Comparison of ENCODE assay signal across 15 cellular contexts in the genomic region with DNA sequence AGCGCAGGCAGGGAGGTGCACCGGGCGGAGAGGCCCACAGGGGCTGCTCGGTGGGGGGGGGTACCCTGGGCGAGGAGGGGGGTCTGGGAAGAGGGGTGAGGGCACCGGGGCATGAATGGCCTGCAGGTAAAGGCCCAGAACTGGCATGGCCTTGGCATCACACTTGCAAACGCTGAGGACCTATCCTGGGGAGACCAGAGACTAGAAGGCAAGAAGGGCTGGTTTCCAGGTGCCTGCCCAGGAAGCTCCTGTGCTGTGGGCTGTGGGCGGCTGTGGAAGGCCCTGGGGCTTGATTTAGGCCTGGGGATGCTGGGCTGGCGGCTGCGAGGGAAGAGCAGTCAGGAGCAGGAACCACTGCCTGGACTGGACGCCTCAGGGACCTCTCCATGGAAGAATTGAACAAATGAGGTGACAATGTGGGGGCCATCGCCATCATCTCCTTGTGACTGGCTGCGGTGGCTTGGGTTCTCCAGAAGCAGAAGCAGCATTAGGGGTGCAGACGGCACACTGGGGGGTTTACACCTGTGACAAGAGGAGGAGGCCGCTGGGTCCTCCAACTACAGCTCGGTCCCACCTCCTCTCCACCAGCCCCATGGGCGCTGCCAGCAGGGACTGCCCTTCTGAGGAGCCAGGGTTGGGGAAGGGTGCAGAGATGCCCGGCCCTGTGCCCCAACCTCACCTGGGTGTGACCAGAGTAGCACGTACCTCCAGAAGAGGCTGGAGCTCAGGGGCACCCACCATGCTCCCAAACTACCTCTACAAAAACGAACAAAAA.
DNase-seq lines count a peak whose midpoint lies in the region; ATAC-seq and TF ChIP-seq lines count a peak whose summit lies in the region.
"Had no signal": no experiment of that assay in that cellular context is flagged by ENCODE, and none has a peak within 500 bp of the region (broad histone marks: within the 10 kb centered on the region; RNA-seq: fewer than 3 reads in every experiment).

No MANE protein-coding gene starts in this region.

- intact Hi-C loops in dendritic cell treated with granulocyte-macrophage colony-stimulating factor and Interleukin-4, amounts not matched to agents 40 ng/mL and 50 ng/mL, for 4 days (cut with micrococcal nuclease) = loop anchor here (2.0 to 5.0 kb wide), 2 partner anchors 19 to 33 kb away; partner anchors contain the start of gene IRF4

- H3K36me3 ChIP-seq in OCI-LY1 (ENCODE audit: insufficient read depth, low read length) = no peaks in the 10 kb centered on the region

- peaks cover 72% of the 10 kb centered on the region for H3K4me1 Mint-ChIP-seq in dendritic cell treated with granulocyte-macrophage colony-stimulating factor and Interleukin-4, amounts not matched to agents 40 ng/mL and 50 ng/mL, for 4 days (ENCODE audit: low read depth)
- peaks cover 43% of the 10 kb centered on the region for H3K4me1 Mint-ChIP-seq in memory B cell
- peaks cover 64 to 90% of the 10 kb centered on the region in 2 donors for H3K4me1 Mint-ChIP-seq in stimulated activated naive B cell treated with anti-CD40 and anti-IgM and Interleukin-4, amounts not matched to agents 10 μg/mL and 1 μg/mL and 100 μg/mL, for 72 hours

- in situ Hi-C loops in ACHN (cut with HindIII; ENCODE audit: low pct_ligation_motif_present, low pct_unique_long_range_greater_than_20kb, low sequenced_read_pairs) = no loop called here

- peaks cover 22% of the 10 kb centered on the region for H3K9me3 Mint-ChIP-seq in dendritic cell treated with granulocyte-macrophage colony-stimulating factor and Interleukin-4, amounts not matched to agents 40 ng/mL and 50 ng/mL, for 4 days
- H3K9me3 Mint-ChIP-seq in memory B cell = no peaks in the 10 kb centered on the region
- H3K9me3 Mint-ChIP-seq in stimulated activated naive B cell treated with anti-CD40 and anti-IgM and Interleukin-4, amounts not matched to agents 10 μg/mL and 1 μg/mL and 100 μg/mL, for 72 hours = peaks cover 9% of the 10 kb centered on the region in 2 donors

- H3K9me3 ChIP-seq in OCI-LY1 (ENCODE audit: low read length) = no peaks in the 10 kb centered on the region

- no peaks in the 10 kb centered on the region for H3K27me3 ChIP-seq in OCI-LY1 (ENCODE audit: insufficient read depth, low read length)

- peaks cover 4% of the 10 kb centered on the region; the same call in 1 of the 2 replicates for H3F3A ChIP-seq in OCI-LY1 (ENCODE audit: insufficient read depth, low read length)

- no peak overlapping the region for H3K4me3 Mint-ChIP-seq in dendritic cell treated with granulocyte-macrophage colony-stimulating factor and Interleukin-4, amounts not matched to agents 40 ng/mL and 50 ng/mL, for 4 days
- no peak overlapping the region for H3K4me3 Mint-ChIP-seq in memory B cell
- no peak overlapping the region for H3K4me3 Mint-ChIP-seq in stimulated activated naive B cell treated with anti-CD40 and anti-IgM and Interleukin-4, amounts not matched to agents 10 μg/mL and 1 μg/mL and 100 μg/mL, for 72 hours
- H3K4me3 Mint-ChIP-seq: CD4-positive, CD25-positive, alpha-beta regulatory T cell had no signal

- H4K20me1 ChIP-seq in OCI-LY1 (ENCODE audit: insufficient read depth, low read length) = no peaks in the 10 kb centered on the region

- H3K4me2 ChIP-seq in OCI-LY1 (ENCODE audit: low read length) = no peak overlapping the region; the same call in 1 of the 2 replicates

- peaks cover 91% of the 10 kb centered on the region for H3K4me1 ChIP-seq in OCI-LY1 (ENCODE audit: insufficient read depth, low read length, severe bottlenecking)

- H2AFZ ChIP-seq in OCI-LY1 (ENCODE audit: low read length) = no peak overlapping the region

- H3K4me3 ChIP-seq in OCI-LY1 (ENCODE audit: low read depth, low read length, poor library complexity, severe bottlenecking) = no peak overlapping the region

- peaks cover 21% of the 10 kb centered on the region for H3K36me3 Mint-ChIP-seq in dendritic cell treated with granulocyte-macrophage colony-stimulating factor and Interleukin-4, amounts not matched to agents 40 ng/mL and 50 ng/mL, for 4 days (ENCODE audit: low read depth)
- no peaks in the 10 kb centered on the region for H3K36me3 Mint-ChIP-seq in memory B cell
- H3K36me3 Mint-ChIP-seq in stimulated activated naive B cell treated with anti-CD40 and anti-IgM and Interleukin-4, amounts not matched to agents 10 μg/mL and 1 μg/mL and 100 μg/mL, for 72 hours = peaks cover 22 to 27% of the 10 kb centered on the region in 2 donors
- H3K36me3 Mint-ChIP-seq: CD4-positive, CD25-positive, alpha-beta regulatory T cell had no signal

- no peak for DNase-seq in memory B cell (ENCODE audit: low spot score in 2 of 2)
- DNase-seq in stimulated activated naive B cell treated with anti-CD40 and anti-IgM and Interleukin-4, amounts not matched to agents 10 μg/mL and 1 μg/mL and 100 μg/mL, for 72 hours = no peak
- no peak for DNase-seq in ACHN
- DNase-seq in T-helper 2 cell = no peak
- DNase-seq: DMS79, NCI-H1105, NCI-H1694, NCI-H2107, NCI-H2227 treated with DMSO at 0.1 percent for 48 hours, NCI-H524, SIG-M5 had no signal

- no peak for ATAC-seq in memory B cell (ENCODE audit: low read depth)
- ATAC-seq in stimulated activated naive B cell treated with anti-CD40 and anti-IgM and Interleukin-4, amounts not matched to agents 10 μg/mL and 1 μg/mL and 100 μg/mL, for 72 hours (replicated peaks) = no peak
- no peak for ATAC-seq in HG03196 (IDR thresholded peaks at IDR 0.05; ENCODE audit: unreplicated experiment)

- H3K27me3 Mint-ChIP-seq in dendritic cell treated with granulocyte-macrophage colony-stimulating factor and Interleukin-4, amounts not matched to agents 40 ng/mL and 50 ng/mL, for 4 days = peaks cover 12% of the 10 kb centered on the region
- no peaks in the 10 kb centered on the region for H3K27me3 Mint-ChIP-seq in memory B cell
- no peaks in the 10 kb centered on the region for H3K27me3 Mint-ChIP-seq in stimulated activated naive B cell treated with anti-CD40 and anti-IgM and Interleukin-4, amounts not matched to agents 10 μg/mL and 1 μg/mL and 100 μg/mL, for 72 hours

- peak overlapping the region; percentile 53 for H3K9ac ChIP-seq in OCI-LY1 (ENCODE audit: low read length)

- peak overlapping the region; percentile 97 for H3K27ac ChIP-seq in OCI-LY1 (ENCODE audit: low read depth, low read length, poor library complexity, severe bottlenecking)

- no peaks in the 10 kb centered on the region for H3K79me2 ChIP-seq in OCI-LY1 (ENCODE audit: insufficient read depth, low read length)

- peak overlapping the region; percentile 86 for H3K27ac Mint-ChIP-seq in dendritic cell treated with granulocyte-macrophage colony-stimulating factor and Interleukin-4, amounts not matched to agents 40 ng/mL and 50 ng/mL, for 4 days
- peak overlapping the region; percentile 96 for H3K27ac Mint-ChIP-seq in memory B cell
- H3K27ac Mint-ChIP-seq in stimulated activated naive B cell treated with anti-CD40 and anti-IgM and Interleukin-4, amounts not matched to agents 10 μg/mL and 1 μg/mL and 100 μg/mL, for 72 hours = peak overlapping the region; percentile 32

- no peaks in the 10 kb centered on the region for H3K9me2 ChIP-seq in OCI-LY1 (ENCODE audit: low read depth, low read length)

- no peak for TF ChIP-seq CTCF in OCI-LY1 (IDR thresholded peaks at IDR 0.05; ENCODE audit: low read length)

Comparison
In these comparisons a context has a peak if more than half of its experiments do, and no peak if none do; other contexts are left out.
1. H3K27ac Mint-ChIP-seq: peak in every context shown above with its lines; median percentile 96 in memory B cell; 86 in dendritic cell treated with granulocyte-macrophage colony-stimulating factor and Interleukin-4, amounts not matched to agents 40 ng/mL and 50 ng/mL, for 4 days; 32 in stimulated activated naive B cell treated with anti-CD40 and anti-IgM and Interleukin-4, amounts not matched to agents 10 μg/mL and 1 μg/mL and 100 μg/mL, for 72 hours.